ENCODE assay signal across 15 cellular contexts in the genomic region with DNA sequence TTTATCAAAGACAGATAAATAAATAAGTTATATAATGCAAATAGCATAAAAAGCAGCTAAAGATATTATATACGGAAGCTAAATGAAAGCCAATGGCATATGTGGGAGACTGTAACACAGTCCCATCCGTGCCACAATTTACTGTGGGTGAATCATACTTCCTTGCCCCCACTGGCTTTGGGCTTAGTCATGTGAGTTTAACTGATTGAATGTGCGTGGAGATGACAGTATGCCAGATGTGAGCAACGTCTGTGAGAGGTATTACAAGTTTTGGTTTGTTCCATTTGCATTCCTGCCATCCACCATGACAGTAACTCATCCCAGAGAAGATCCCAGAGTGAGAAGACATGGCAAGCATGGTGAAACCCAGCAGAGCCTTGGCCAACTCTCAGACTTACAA.
DNase-seq lines count a peak whose midpoint lies in the region; ATAC-seq and TF ChIP-seq lines count a peak whose summit lies in the region.
"Had no signal": no experiment of that assay in that cellular context is flagged by ENCODE, and none has a peak within 500 bp of the region (broad histone marks: within the 10 kb centered on the region; RNA-seq: fewer than 3 reads in every experiment).

No MANE protein-coding gene starts in this region.

- no peak overlapping the region for H3K4me3 Mint-ChIP-seq in GM23338
- H3K4me3 Mint-ChIP-seq: activated CD8-positive, alpha-beta T cell treated with anti-CD3 and anti-CD28 coated beads, Interleukin-2, amount 10 ng/mL, durations not matched to agents 7 days and 5 days; activated T-helper 1 cell treated with anti-CD3 and anti-CD28 coated beads, Interleukin-12 subunit alpha, Interleukin-12 subunit beta, Interleukin-2, Interleukin-4 antibody, amounts not matched to agents 30 ng/mL and 10 ng/mL and 1 ng/mL, durations not matched to agents 14 hours and 24 hours and 36 hours; neural crest cell had no signal

- H3K27me3 ChIP-seq in SK-N-SH (ENCODE audit: insufficient read depth) = no peaks in the 10 kb centered on the region
- H3K27me3 ChIP-seq in GM23338 (ENCODE audit: insufficient read depth) = no peaks in the 10 kb centered on the region
- H3K27me3 ChIP-seq: BLaER1 treated with 17β-estradiol and CSF1 and Interleukin-3, amounts not matched to agents 10 nM and 100 nM had no signal

- no peak overlapping the region for H3K4me3 ChIP-seq in SK-N-SH (ENCODE audit: low read depth in 2 of 2, low read length in 1 of 2)
- no peak overlapping the region for H3K4me3 ChIP-seq in GM23338
- H3K4me3 ChIP-seq: BLaER1 treated with 17β-estradiol and CSF1 and Interleukin-3, amounts not matched to agents 10 nM and 100 nM had no signal

- H3K27ac Mint-ChIP-seq in GM23338 = no peak overlapping the region
- H3K27ac Mint-ChIP-seq: activated CD8-positive, alpha-beta T cell treated with anti-CD3 and anti-CD28 coated beads, Interleukin-2, amount 10 ng/mL, durations not matched to agents 7 days and 5 days; activated T-helper 1 cell treated with anti-CD3 and anti-CD28 coated beads, Interleukin-12 subunit alpha, Interleukin-12 subunit beta, Interleukin-2, Interleukin-4 antibody, amounts not matched to agents 30 ng/mL and 10 ng/mL and 1 ng/mL, durations not matched to agents 14 hours and 24 hours and 36 hours had no signal

- H3K9me2 ChIP-seq in SK-N-SH (no peaks in the 10 kb centered on the region), GM23338 (ENCODE audit: insufficient read depth) (peaks cover 7% of the 10 kb centered on the region; the same call in 1 of the 2 replicates)

- H4K20me1 ChIP-seq in SK-N-SH (ENCODE audit: insufficient read depth) (no peaks in the 10 kb centered on the region), GM23338 (replicated peaks; ENCODE audit: insufficient read depth) (0 out of 2 replicates have a peak, but pooled peaks cover 3% of the 10 kb centered on the region)
- H4K20me1 ChIP-seq: BLaER1 treated with 17β-estradiol and CSF1 and Interleukin-3, amounts not matched to agents 10 nM and 100 nM had no signal

- CTCF ChIA-PET in SK-N-SH (lab: Yijun Ruan, JAX) = no interaction called here

- no peaks in the 10 kb centered on the region for H3K4me1 ChIP-seq in SK-N-SH (ENCODE audit: control insufficient read depth in 1 of 2, insufficient read depth in 2 of 2, low read depth in 1 of 2, low read length in 1 of 2)
- no peaks in the 10 kb centered on the region for H3K4me1 ChIP-seq in GM23338 (ENCODE audit: insufficient read depth)
- H3K4me1 ChIP-seq: BLaER1 treated with 17β-estradiol and CSF1 and Interleukin-3, amounts not matched to agents 10 nM and 100 nM had no signal

- no peak for ATAC-seq in GM19351 (IDR thresholded peaks at IDR 0.05; ENCODE audit: unreplicated experiment)
- no peak for ATAC-seq in HG03159 (IDR thresholded peaks at IDR 0.05; ENCODE audit: unreplicated experiment)
- ATAC-seq in GM23338 = no peak
- ATAC-seq: activated CD8-positive, alpha-beta T cell treated with anti-CD3 and anti-CD28 coated beads, Interleukin-2, amount 10 ng/mL, durations not matched to agents 7 days and 5 days had no signal

- no peaks in the 10 kb centered on the region for H3K27me3 Mint-ChIP-seq in GM23338 (ENCODE audit: insufficient read depth, low read depth, poor library complexity)

- no peak overlapping the region for H2AFZ ChIP-seq in SK-N-SH (ENCODE audit: low read depth)
- no peak overlapping the region for H2AFZ ChIP-seq in GM23338

- H3K79me2 ChIP-seq in SK-N-SH (ENCODE audit: insufficient read depth) (no peaks in the 10 kb centered on the region), GM23338 (replicated peaks; ENCODE audit: insufficient read depth) (no peaks in the 10 kb centered on the region)

- no peaks in the 10 kb centered on the region for H3K9me3 Mint-ChIP-seq in GM23338
- H3K9me3 Mint-ChIP-seq: activated T-helper 1 cell treated with anti-CD3 and anti-CD28 coated beads, Interleukin-12 subunit alpha, Interleukin-12 subunit beta, Interleukin-2, Interleukin-4 antibody, amounts not matched to agents 30 ng/mL and 10 ng/mL and 1 ng/mL, durations not matched to agents 14 hours and 24 hours and 36 hours had no signal

- H3K27ac ChIP-seq in SK-N-SH (ENCODE audit: low read depth in 2 of 2, low read length in 1 of 2) (peak overlapping the region in 1 of 2 experiments; percentile 62; a peak in 2 of 4 replicates), GM23338 (ENCODE audit: low read depth) (no peak overlapping the region)
- H3K27ac ChIP-seq: BLaER1 treated with 17β-estradiol and CSF1 and Interleukin-3, amounts not matched to agents 10 nM and 100 nM had no signal

- H3K36me3 Mint-ChIP-seq in GM23338 (ENCODE audit: low read depth) = no peaks in the 10 kb centered on the region

- peaks cover 10% of the 10 kb centered on the region; the same call in 1 of the 3 replicates for H3K4me1 Mint-ChIP-seq in GM23338

- H3K36me3 ChIP-seq in SK-N-SH (replicated peaks in 1 of 2; ENCODE audit: control insufficient read depth in 1 of 2, insufficient read depth in 2 of 2, low read length in 1 of 2) (no peaks in the 10 kb centered on the region), GM23338 (ENCODE audit: insufficient read depth) (no peaks in the 10 kb centered on the region)
- H3K36me3 ChIP-seq: BLaER1 treated with 17β-estradiol and CSF1 and Interleukin-3, amounts not matched to agents 10 nM and 100 nM had no signal

- no peak overlapping the region for H3K4me2 ChIP-seq in SK-N-SH
- H3K4me2 ChIP-seq in GM23338 = no peak overlapping the region
- H3K4me2 ChIP-seq: BLaER1 treated with 17β-estradiol and CSF1 and Interleukin-3, amounts not matched to agents 10 nM and 100 nM had no signal

- TF ChIP-seq EP300 in SK-N-SH (IDR thresholded peaks at IDR 0.05; ENCODE audit: borderline replicate concordance in 1 of 2, low read depth in 1 of 2, low read length in 1 of 2) = peak in 1 of 2 experiments; percentile 76; a peak in 2 of 4 replicates

- WGBS in SK-N-SH (ENCODE audit: low lambda C conversion rate) = 15% methylated on average over 4 of the region's 4 CpGs

- no peaks in the 10 kb centered on the region for H3K9me3 ChIP-seq in SK-N-SH
- H3K9me3 ChIP-seq: BLaER1 treated with 17β-estradiol and CSF1 and Interleukin-3, amounts not matched to agents 10 nM and 100 nM had no signal

- H3F3A ChIP-seq in SK-N-SH (replicated peaks; ENCODE audit: insufficient read depth) = peaks cover 5% of the 10 kb centered on the region
- no peaks in the 10 kb centered on the region for H3F3A ChIP-seq in GM23338 (replicated peaks; ENCODE audit: low read depth)

- H3K9ac ChIP-seq in SK-N-SH = no peak overlapping the region
- H3K9ac ChIP-seq: BLaER1 treated with 17β-estradiol and CSF1 and Interleukin-3, amounts not matched to agents 10 nM and 100 nM had no signal

- DNase-seq in AG08396 (ENCODE audit: low spot score) = peak; percentile 26
- DNase-seq in HS-5 (ENCODE audit: low read depth) = peak; percentile 45
- DNase-seq in SK-N-SH = no peak
- DNase-seq in fibroblast of peridontal ligament (ENCODE audit: extremely low read depth) = peak; percentile 91
- no peak for DNase-seq in NCI-H526 (lab: John Stamatoyannopoulos, UW)
- DNase-seq in GM23338 (ENCODE audit: low spot score) = no peak
- DNase-seq: activated CD8-positive, alpha-beta T cell treated with anti-CD3 and anti-CD28 coated beads, Interleukin-2, amount 10 ng/mL, durations not matched to agents 7 days and 5 days; MM.1S; NCI-H2171 treated with DMSO at 0.1 percent for 48 hours; stimulated activated CD4-positive, alpha-beta T cell treated with anti-CD3 and anti-CD28 coated beads, Interleukin-15, amount 100 ng/mL, for 24 hours had no signal

- no peak for TF ChIP-seq RAD21 in SK-N-SH (IDR thresholded peaks at IDR 0.05; ENCODE audit: low read length)

- TF ChIP-seq CTCF in SK-N-SH (IDR thresholded peaks at IDR 0.05) (no peak), GM23338 (conservative IDR thresholded peaks at IDR 0.05; ENCODE audit: low read depth in 2 of 2) (no peak)

- POLR2A ChIA-PET in SK-N-SH (lab: Yijun Ruan, JAX) = no interaction called here

TF ChIP-seq in SK-N-SH, 30 proteins besides CTCF, POLR2A, EP300 and RAD21 (continues in another document):
- TF ChIP-seq IRF3 (IDR thresholded peaks at IDR 0.05; ENCODE audit: low read depth, low read length) = no peak
- peak; percentile 80 for TF ChIP-seq PBX3 (IDR thresholded peaks at IDR 0.05)

TF ChIP-seq in GM23338, 12 proteins besides CTCF, POLR2A, EP300 and RAD21 (continues in another document):
- TF ChIP-seq ZNF114 (CRISPR knock-in tag; IDR thresholded peaks at IDR 0.05) = no peak
- no peak for TF ChIP-seq EZH2phosphoT487 (IDR thresholded peaks at IDR 0.05; ENCODE audit: unreplicated experiment)
- no peak for TF ChIP-seq NANOG (IDR thresholded peaks at IDR 0.05; ENCODE audit: borderline replicate concordance)
- TF ChIP-seq ETS1 (IDR thresholded peaks at IDR 0.05) = no peak
- TF ChIP-seq JUNB (IDR thresholded peaks at IDR 0.05; ENCODE audit: unreplicated experiment) = no peak
- no peak for TF ChIP-seq ZNF331 (CRISPR knock-in tag; IDR thresholded peaks at IDR 0.05; ENCODE audit: low read depth)
- TF ChIP-seq POLR2AphosphoS5 (IDR thresholded peaks at IDR 0.05; ENCODE audit: low read depth) = no peak
- no peak for TF ChIP-seq STAT1 (IDR thresholded peaks at IDR 0.05; ENCODE audit: unreplicated experiment)

Comparison
In these comparisons a context has a peak if more than half of its experiments do, and no peak if none do; other contexts are left out.
1. DNase-seq: peak in AG08396 (single experiment), HS-5 (single experiment) and fibroblast of peridontal ligament (single experiment); none in SK-N-SH (single experiment), NCI-H526 (0 of 2) and GM23338 (single experiment).